In the genomic region with DNA sequence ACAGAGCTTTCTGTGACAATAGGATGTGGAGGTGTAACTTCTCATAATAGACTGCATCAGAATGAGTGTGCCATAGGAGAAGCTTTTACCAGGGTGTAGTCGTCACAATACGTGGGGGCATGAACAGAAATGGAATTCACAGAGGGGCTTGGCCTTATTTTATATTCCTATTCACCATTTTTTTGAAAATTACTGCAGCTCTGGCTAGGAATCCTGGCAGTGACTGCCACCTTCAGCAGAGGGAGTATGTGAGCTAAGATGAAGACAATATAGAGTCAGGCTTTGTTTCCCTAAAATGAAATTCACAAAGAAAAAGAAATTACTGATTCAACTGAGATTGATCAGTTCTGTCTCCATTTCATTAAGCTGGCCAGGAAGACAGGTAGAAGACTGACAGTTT, we compare ENCODE assay signal across 11 cellular contexts. TPM values are rescaled to one million over a fixed set of nuclear protein-coding genes. Genes with fewer than 3 reads are reported as not detected.
DNase-seq lines count a peak whose midpoint lies in the region; ATAC-seq and TF ChIP-seq lines count a peak whose summit lies in the region.
"Had no signal": no experiment of that assay in that cellular context is flagged by ENCODE, and none has a peak within 500 bp of the region (broad histone marks: within the 10 kb centered on the region; RNA-seq: fewer than 3 reads in every experiment).

No MANE protein-coding gene starts in this region.

- WGBS in GM23248 (ENCODE audit: low coverage in 1 of 2, low lambda C conversion rate in 2 of 2, missing lambda C conversion rate in 2 of 2), 2 experiments, result 65 to 82% methylated on average over 2 of the region's 2 CpGs

- H3K27ac ChIP-seq in GM23248, result no peak overlapping the region
- H3K27ac ChIP-seq in SU-DHL-6 (ENCODE audit: low read depth, low read length), result no peak overlapping the region

- no peaks in the 10 kb centered on the region for H4K20me1 ChIP-seq in GM23248 (ENCODE audit: insufficient read depth)
- H4K20me1 ChIP-seq in SU-DHL-6 (ENCODE audit: low read depth, low read length), result no peaks in the 10 kb centered on the region

- H3K9ac ChIP-seq in GM23248, result no peak overlapping the region
- H3K9ac ChIP-seq in SU-DHL-6 (ENCODE audit: low read length), result no peak overlapping the region

- H3K36me3 ChIP-seq in GM23248 (ENCODE audit: low read depth), result no peaks in the 10 kb centered on the region
- peaks cover 7% of the 10 kb centered on the region; the same call in 1 of the 2 replicates for H3K36me3 ChIP-seq in SU-DHL-6 (ENCODE audit: low read length)
- peaks cover 3% of the 10 kb centered on the region for H3K36me3 ChIP-seq in H7 (replicated peaks; ENCODE audit: control insufficient read depth, insufficient read depth, low read length)

- in situ Hi-C loops in GM23248 (cut with MboI), result no loop called here

- H3K4me3 ChIP-seq in AG10803 (ENCODE audit: low read length), result no peak overlapping the region
- no peak overlapping the region for H3K4me3 ChIP-seq in GM23248
- no peak overlapping the region for H3K4me3 ChIP-seq in SU-DHL-6 (ENCODE audit: insufficient read depth, low read length, poor library complexity, severe bottlenecking)
- H3K4me3 ChIP-seq in H7 (ENCODE audit: insufficient read depth, low read depth, low read length), result no peak overlapping the region

- peaks cover 7% of the 10 kb centered on the region for H3F3A ChIP-seq in GM23248 (ENCODE audit: insufficient read depth)
- peaks cover 7% of the 10 kb centered on the region; the same call in 1 of the 2 replicates for H3F3A ChIP-seq in SU-DHL-6 (ENCODE audit: insufficient read depth)

- intact Hi-C loops in head of caudate nucleus (cut with DNase I), result no loop called here

- H3K4me1 ChIP-seq in GM23248 (ENCODE audit: insufficient read depth), result peaks cover 6% of the 10 kb centered on the region; the same call in 1 of the 2 replicates

- H3K9me2 ChIP-seq in GM23248 (ENCODE audit: insufficient read depth) (no peaks in the 10 kb centered on the region), SU-DHL-6 (replicated peaks; ENCODE audit: insufficient read depth, low read length) (no peaks in the 10 kb centered on the region)

- H2AFZ ChIP-seq in GM23248, result no peak overlapping the region
- no peak overlapping the region for H2AFZ ChIP-seq in SU-DHL-6 (ENCODE audit: low read depth, low read length, severe bottlenecking)

- no peak for ATAC-seq in HG03460 (IDR thresholded peaks at IDR 0.05; ENCODE audit: unreplicated experiment)
- no peak for ATAC-seq in GM18502 (IDR thresholded peaks at IDR 0.05; ENCODE audit: poor library complexity, unreplicated experiment)
- ATAC-seq: stimulated activated naive CD8-positive, alpha-beta T cell treated with anti-CD3 and anti-CD28 coated beads, Interleukin-15, Interleukin-2, amounts not matched to agents 100 U/mL and 50 U/mL, for 24 hours had no signal

- H3K79me2 ChIP-seq in GM23248 (ENCODE audit: insufficient read depth), result no peaks in the 10 kb centered on the region
- H3K79me2 ChIP-seq in SU-DHL-6 (ENCODE audit: insufficient read depth, low read length), result no peaks in the 10 kb centered on the region

- H3K9me3 ChIP-seq in GM23248 (ENCODE audit: low read depth) (no peaks in the 10 kb centered on the region), SU-DHL-6 (ENCODE audit: insufficient read depth, low read length) (no peaks in the 10 kb centered on the region)

- H3K4me2 ChIP-seq in GM23248 (ENCODE audit: unreplicated experiment) (no peak overlapping the region), SU-DHL-6 (ENCODE audit: low read depth, low read length, poor library complexity, severe bottlenecking) (no peak overlapping the region)

- TF ChIP-seq CTCF in AG10803 (conservative IDR thresholded peaks at IDR 0.05; ENCODE audit: low read length) (peak; percentile 72), SU-DHL-6 (IDR thresholded peaks at IDR 0.05; ENCODE audit: insufficient read depth, low read length, poor library complexity, severe bottlenecking) (peak; percentile 35)

- DNase-seq in AG10803 (ENCODE audit: low read depth) (peak; percentile 22), GM23248 (peak; percentile 58), head of caudate nucleus (peak in 29 of 42 donors; percentile 13 to 83 (median 50)), GM19238 (ENCODE audit: insufficient read length, low spot score) (no peak), H7 (no peak)
- DNase-seq: aorta; NCI-H1436 treated with DMSO at 0.1 percent for 48 hours; stimulated activated naive CD8-positive, alpha-beta T cell treated with anti-CD3 and anti-CD28 coated beads, Interleukin-15, Interleukin-2, amounts not matched to agents 100 U/mL and 50 U/mL, for 24 hours had no signal

- H3K27me3 ChIP-seq in GM23248 (replicated peaks; ENCODE audit: insufficient read depth) (no peaks in the 10 kb centered on the region), SU-DHL-6 (ENCODE audit: low read length) (no peaks in the 10 kb centered on the region), H7 (ENCODE audit: control insufficient read depth, insufficient read depth, low read length) (no peaks in the 10 kb centered on the region)

RNA-seq across cellular contexts. Expression of a gene that starts 13.9 kb away (rescaled TPM):
- 104 and 136 TPM in 2 replicates for total RNA-seq in GM23248 (2014; rRNA removed; shearing (Covaris generic))
- polyA plus RNA-seq in GM23248 (2016; fragmentation: Nextera tagmentation; extraction: Ambion mirVana), result 204 and 205 TPM in 2 replicates
- 81.3 and 84.2 TPM in 2 replicates for total RNA-seq in H7 (2014; rRNA removed; shearing (Covaris generic))

RNA-seq across cellular contexts. Expression of a gene that starts 20.8 kb away (rescaled TPM):
- 2.1 TPM in 1 of 2 replicates, not detected in the other for total RNA-seq in GM23248 (2014; rRNA removed; shearing (Covaris generic))
- polyA plus RNA-seq in GM23248 (2016; fragmentation: Nextera tagmentation; extraction: Ambion mirVana), result not detected in 2 replicates
- total RNA-seq in H7 (2014; rRNA removed; shearing (Covaris generic)), result not detected in 2 replicates

RNA-seq across cellular contexts. Expression of a gene that starts 21.7 kb away (rescaled TPM):
- 3.0 and 3.4 TPM in 2 replicates for total RNA-seq in GM23248 (2014; rRNA removed; shearing (Covaris generic))
- 1.7 and 2.5 TPM in 2 replicates for polyA plus RNA-seq in GM23248 (2016; fragmentation: Nextera tagmentation; extraction: Ambion mirVana)
- total RNA-seq in H7 (2014; rRNA removed; shearing (Covaris generic)), result 2.2 and 4.2 TPM in 2 replicates

RNA-seq across cellular contexts. Expression of a gene that starts 54.2 kb away (rescaled TPM):
- not detected in 2 replicates for total RNA-seq in GM23248 (2014; rRNA removed; shearing (Covaris generic))
- not detected in 2 replicates for polyA plus RNA-seq in GM23248 (2016; fragmentation: Nextera tagmentation; extraction: Ambion mirVana)
- not detected in 2 replicates for total RNA-seq in H7 (2014; rRNA removed; shearing (Covaris generic))

Comparison
In these comparisons a context has a peak if more than half of its experiments do, and no peak if none do; other contexts are left out.
1. DNase-seq: peak in AG10803 (single experiment), GM23248 (single experiment) and head of caudate nucleus (29 of 42); none in GM19238 (single experiment) and H7 (single experiment).